Comparison of ENCODE assay signal across 8 cellular contexts in genomic region chr10:61993676-61994401, GRCh38.
DNase-seq lines count a peak whose midpoint lies in the region; ATAC-seq and TF ChIP-seq lines count a peak whose summit lies in the region.

No MANE protein-coding gene starts in this region.

- no peaks in the 10 kb centered on the region for H4K20me1 ChIP-seq in OCI-LY3 (ENCODE audit: insufficient read depth, low read length)

- intact Hi-C loops in prostate gland (cut with DNase I) = no loop called here

- 17% methylated on average over 7 of the region's 7 CpGs for WGBS in prostate gland

- ATAC-seq in GM19328 (IDR thresholded peaks at IDR 0.05; ENCODE audit: unreplicated experiment) = no peak
- ATAC-seq in HG03097 (IDR thresholded peaks at IDR 0.05; ENCODE audit: low FRiP score, unreplicated experiment) = no peak

- H3K4me3 ChIP-seq in OCI-LY3 (ENCODE audit: low read length) = peak overlapping the region; percentile 34
- H3K4me3 ChIP-seq in endocrine pancreas (ENCODE audit: control insufficient read depth, insufficient read depth, low read length) = peak overlapping the region; percentile 44
- H3K4me3 ChIP-seq in prostate gland = no peak overlapping the region

- H3K27me3 ChIP-seq in OCI-LY3 (ENCODE audit: low read depth, low read length) (no peaks in the 10 kb centered on the region), endocrine pancreas (ENCODE audit: control insufficient read depth, insufficient read depth, low read length) (no peaks in the 10 kb centered on the region), prostate gland (replicated peaks; ENCODE audit: insufficient read depth) (no peaks in the 10 kb centered on the region)

- DNase-seq in EH (ENCODE audit: low read depth) (peak; percentile 68), prostate gland (ENCODE audit: low spot score) (no peak), hypothalamus (lab: John Stamatoyannopoulos, UW) (no peak)
- DNase-seq in activated CD8-positive, alpha-beta memory T cell treated with anti-CD3 and anti-CD28 coated beads, Interleukin-2, amount 50 U/mL, for 48 hours = no peak

- H3K4me2 ChIP-seq in OCI-LY3 (ENCODE audit: low read length) = peak overlapping the region; percentile 68

- H3K36me3 ChIP-seq in OCI-LY3 (replicated peaks; ENCODE audit: low read depth, low read length) = no peaks in the 10 kb centered on the region
- H3K36me3 ChIP-seq in endocrine pancreas (ENCODE audit: control insufficient read depth, insufficient read depth, low read length) = no peaks in the 10 kb centered on the region
- H3K36me3 ChIP-seq in prostate gland = no peaks in the 10 kb centered on the region

- H3K27ac ChIP-seq in OCI-LY3 (ENCODE audit: low read length) = no peak overlapping the region
- peak overlapping the region; percentile 26 to 62 for H3K27ac ChIP-seq in prostate gland

- no peak for TF ChIP-seq CTCF in OCI-LY3 (IDR thresholded peaks at IDR 0.05; ENCODE audit: low read depth, low read length)
- TF ChIP-seq CTCF in prostate gland (IDR thresholded peaks at IDR 0.05) = no peak

- H2AFZ ChIP-seq in OCI-LY3 (ENCODE audit: low read depth, low read length) = no peak overlapping the region

- no peaks in the 10 kb centered on the region for H3K79me2 ChIP-seq in OCI-LY3 (ENCODE audit: low read length)

- H3K4me1 ChIP-seq in OCI-LY3 (ENCODE audit: low read length) (peaks cover 51% of the 10 kb centered on the region), endocrine pancreas (ENCODE audit: control insufficient read depth, insufficient read depth, low read length) (peaks cover 38% of the 10 kb centered on the region), prostate gland (replicated peaks) (no peaks in the 10 kb centered on the region)

- TF ChIP-seq POLR2A in prostate gland (IDR thresholded peaks at IDR 0.05) = no peak

- H3K9ac ChIP-seq in OCI-LY3 (ENCODE audit: low read length) (no peak overlapping the region; the same call in 1 of the 2 replicates), endocrine pancreas (ENCODE audit: control insufficient read depth, insufficient read depth, low read length) (no peak overlapping the region)

- no peaks in the 10 kb centered on the region for H3K9me3 ChIP-seq in OCI-LY3 (ENCODE audit: insufficient read depth, low read length)
- H3K9me3 ChIP-seq in endocrine pancreas (ENCODE audit: control insufficient read depth, low read length) = no peaks in the 10 kb centered on the region
- no peaks in the 10 kb centered on the region for H3K9me3 ChIP-seq in prostate gland

Comparison
In these comparisons a context has a peak if more than half of its experiments do, and no peak if none do; other contexts are left out.
1. H3K4me3 ChIP-seq: peak in OCI-LY3 (single experiment) and endocrine pancreas (single experiment); none in prostate gland (0 of 2).